In the genomic region with DNA sequence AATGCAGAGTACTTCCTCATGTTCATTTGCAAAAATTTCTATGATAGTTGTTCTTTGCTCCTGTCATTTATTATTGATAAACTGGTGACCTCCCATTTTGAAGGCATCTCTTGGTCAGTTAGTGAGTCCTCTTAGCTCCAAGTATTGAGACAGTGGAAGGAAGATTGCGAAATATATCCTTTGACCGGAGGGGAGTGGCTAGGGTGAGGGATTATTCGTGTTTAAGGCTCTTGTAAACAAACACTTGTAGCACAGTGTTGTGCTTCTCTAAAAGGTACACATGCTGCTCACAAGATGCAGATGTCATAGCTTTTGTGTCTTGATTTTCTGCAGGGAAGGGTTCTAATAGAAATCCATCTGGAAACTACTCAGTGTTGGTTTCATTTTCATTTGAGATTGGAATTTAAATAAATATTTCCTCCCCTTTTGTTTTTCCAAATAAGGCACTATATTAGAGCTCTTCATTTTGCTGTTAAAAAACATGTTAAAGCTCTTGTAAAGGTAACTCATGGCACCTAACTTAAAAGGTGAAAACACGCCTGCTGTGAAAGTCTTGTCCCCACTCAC, we compare ENCODE assay signal across 8 cellular contexts. TPM values are rescaled to one million over a fixed set of nuclear protein-coding genes. Genes with fewer than 3 reads are reported as not detected.
DNase-seq lines count a peak whose midpoint lies in the region; ATAC-seq, FAIRE-seq and TF ChIP-seq lines count a peak whose summit lies in the region.

No MANE protein-coding gene starts in this region.

- peak; percentile 87 for FAIRE-seq in astrocyte (lab: Jason Lieb, UNC)
- FAIRE-seq in kidney (lab: Jason Lieb, UNC) = no peak

- no peak overlapping the region for H3K4me3 ChIP-seq in astrocyte (ENCODE audit: insufficient read depth, low read depth, low read length)
- H3K4me3 ChIP-seq in kidney (ENCODE audit: low read length in 2 of 2) = peak overlapping the region; percentile 37 to 61
- peak overlapping the region in 3 of 4 donors; percentile 25 to 41 (median 39) for H3K4me3 ChIP-seq in upper lobe of left lung

- H3K4me3 Mint-ChIP-seq in activated CD8-positive, alpha-beta memory T cell treated with anti-CD3 and anti-CD28 coated beads, Interleukin-2, amount 10 ng/mL, durations not matched to agents 7 days and 5 days = no peak overlapping the region
- H3K4me3 Mint-ChIP-seq in astrocyte (ENCODE audit: unreplicated experiment) = no peak overlapping the region

- no peaks in the 10 kb centered on the region for H3K9me3 Mint-ChIP-seq in activated CD8-positive, alpha-beta memory T cell treated with anti-CD3 and anti-CD28 coated beads, Interleukin-2, amount 10 ng/mL, durations not matched to agents 7 days and 5 days (ENCODE audit: low read depth)
- no peaks in the 10 kb centered on the region for H3K9me3 Mint-ChIP-seq in astrocyte (ENCODE audit: unreplicated experiment)

- 16 to 30% methylated on average over 4 of the region's 4 CpGs for WGBS in upper lobe of left lung, 2 donors

- peaks cover 16% of the 10 kb centered on the region for H3K4me1 Mint-ChIP-seq in activated CD8-positive, alpha-beta memory T cell treated with anti-CD3 and anti-CD28 coated beads, Interleukin-2, amount 10 ng/mL, durations not matched to agents 7 days and 5 days
- peaks cover 5% of the 10 kb centered on the region for H3K4me1 Mint-ChIP-seq in astrocyte (ENCODE audit: low read depth, unreplicated experiment)

- H3K79me2 ChIP-seq in astrocyte (ENCODE audit: insufficient read depth, low read length) = peaks cover 20% of the 10 kb centered on the region

- TF ChIP-seq EP300 in upper lobe of left lung (IDR thresholded peaks at IDR 0.05) = no peak

- peaks cover 8% of the 10 kb centered on the region for H3K36me3 Mint-ChIP-seq in activated CD8-positive, alpha-beta memory T cell treated with anti-CD3 and anti-CD28 coated beads, Interleukin-2, amount 10 ng/mL, durations not matched to agents 7 days and 5 days
- H3K36me3 Mint-ChIP-seq in astrocyte (ENCODE audit: low read depth, unreplicated experiment) = no peaks in the 10 kb centered on the region

- H3K27ac Mint-ChIP-seq in activated CD8-positive, alpha-beta memory T cell treated with anti-CD3 and anti-CD28 coated beads, Interleukin-2, amount 10 ng/mL, durations not matched to agents 7 days and 5 days = peak overlapping the region; percentile 52
- H3K27ac Mint-ChIP-seq in astrocyte (ENCODE audit: unreplicated experiment) = no peak overlapping the region

- DNase-seq in activated CD8-positive, alpha-beta memory T cell treated with anti-CD3 and anti-CD28 coated beads, Interleukin-2, amount 10 ng/mL, durations not matched to agents 7 days and 5 days = no peak
- no peak for DNase-seq in activated CD8-positive, alpha-beta memory T cell treated with anti-CD3 and anti-CD28 coated beads for 24 hours
- DNase-seq in astrocyte (ENCODE audit: low read depth) (peak; percentile 19), kidney (no peak), upper lobe of left lung (no peak), Ammon's horn (ENCODE audit: low spot score) (no peak), retina (no peak)

- no peak for TF ChIP-seq POLR2A in upper lobe of left lung (IDR thresholded peaks at IDR 0.05)

- no peaks in the 10 kb centered on the region for H3K4me1 ChIP-seq in astrocyte (ENCODE audit: insufficient read depth, low read length)
- peaks cover 0 to 11% of the 10 kb centered on the region in 2 donors for H3K4me1 ChIP-seq in kidney (ENCODE audit: control insufficient read depth in 1 of 2, insufficient read depth in 1 of 2, low read depth in 1 of 2, low read length in 2 of 2)
- peaks cover 0 to 17% (median 6%) of the 10 kb centered on the region in 4 donors for H3K4me1 ChIP-seq in upper lobe of left lung

- H3K36me3 ChIP-seq in astrocyte (ENCODE audit: insufficient read depth, low read length) = no peaks in the 10 kb centered on the region
- H3K36me3 ChIP-seq in kidney (ENCODE audit: control insufficient read depth in 1 of 2, insufficient read depth in 2 of 2, low read length in 2 of 2) = no peaks in the 10 kb centered on the region
- H3K36me3 ChIP-seq in upper lobe of left lung = peaks cover 0 to 2% (median 0%) of the 10 kb centered on the region in 4 donors

- TF ChIP-seq CTCF in astrocyte (IDR thresholded peaks at IDR 0.05; ENCODE audit: insufficient read depth, low read depth, low read length) (no peak), kidney (IDR thresholded peaks at IDR 0.05; ENCODE audit: borderline replicate concordance, extremely low read depth, insufficient read depth) (no peak), upper lobe of left lung (IDR thresholded peaks at IDR 0.05) (no peak)

- H3K9me3 ChIP-seq in astrocyte (ENCODE audit: insufficient read depth, low read depth, low read length) (no peaks in the 10 kb centered on the region), kidney (ENCODE audit: control insufficient read depth in 1 of 2, low read length in 2 of 2) (no peaks in the 10 kb centered on the region), upper lobe of left lung (no peaks in the 10 kb centered on the region)

- H2AFZ ChIP-seq in astrocyte (ENCODE audit: low read depth, low read length) = no peak overlapping the region

- no peak for ATAC-seq in activated CD8-positive, alpha-beta memory T cell treated with anti-CD3 and anti-CD28 coated beads, Interleukin-2, amount 10 ng/mL, durations not matched to agents 7 days and 5 days
- ATAC-seq in upper lobe of left lung (ENCODE audit: low FRiP score in 2 of 2) (peak; percentile 62 to 85), GM21576 (IDR thresholded peaks at IDR 0.05; ENCODE audit: unreplicated experiment) (no peak)

- no peaks in the 10 kb centered on the region for H4K20me1 ChIP-seq in astrocyte (ENCODE audit: insufficient read depth, low read length)

- H3K9ac ChIP-seq in astrocyte (ENCODE audit: low read length) (no peak overlapping the region), kidney (ENCODE audit: low read length in 2 of 2) (no peak overlapping the region)

- intact Hi-C loops in kidney (cut with DNase I) = no loop called here

- H3K27ac ChIP-seq in astrocyte (ENCODE audit: low read depth, low read length) (no peak overlapping the region), kidney (ENCODE audit: low read depth in 2 of 2, low read length in 2 of 2) (peak overlapping the region; percentile 7 to 53), upper lobe of left lung (peak overlapping the region in 3 of 4 donors; percentile 56 to 76 (median 69))

- CTCF ChIA-PET in activated CD8-positive, alpha-beta memory T cell treated with anti-CD3 and anti-CD28 coated beads, Interleukin-2, amount 10 ng/mL, durations not matched to agents 7 days and 5 days (lab: Charles Lee) = interaction anchor here (0.6 kb wide), 1 partner anchor 18 kb away, joined by 3 read pairs; no protein-coding TSS in a partner anchor

- no peaks in the 10 kb centered on the region for H3K27me3 ChIP-seq in astrocyte (ENCODE audit: insufficient read depth, low read length)
- no peaks in the 10 kb centered on the region for H3K27me3 ChIP-seq in upper lobe of left lung

- no peaks in the 10 kb centered on the region for H3K27me3 Mint-ChIP-seq in activated CD8-positive, alpha-beta memory T cell treated with anti-CD3 and anti-CD28 coated beads, Interleukin-2, amount 10 ng/mL, durations not matched to agents 7 days and 5 days
- no peaks in the 10 kb centered on the region for H3K27me3 Mint-ChIP-seq in astrocyte (ENCODE audit: low read depth, unreplicated experiment)

- H3K4me2 ChIP-seq in astrocyte (ENCODE audit: low read length) = peak overlapping the region; percentile 65

RNA-seq across cellular contexts. Expression of a gene that starts 21.8 kb away (rescaled TPM):
- 10 to 100 TPM; 10.2 to 13.2 TPM for total RNA-seq in activated CD8-positive, alpha-beta memory T cell treated with anti-CD3 and anti-CD28 coated beads, Interleukin-2, amount 10 ng/mL, durations not matched to agents 7 days and 5 days
- 8.1 and 9.8 TPM in 2 replicates for total RNA-seq in astrocyte
- 12.3 TPM for total RNA-seq in kidney
- 5.9 TPM for polyA plus RNA-seq in kidney (ENCODE audit: insufficient read depth, low read depth, low replicate concordance)
- 10 to 100 TPM in 4 of 6 donors, 1 to 10 TPM in 2; 8.1 to 23.5 (median 12.6) TPM for total RNA-seq in upper lobe of left lung

Comparison
In these comparisons a context has a peak if more than half of its experiments do, and no peak if none do; other contexts are left out.
1. ATAC-seq: peak in upper lobe of left lung (2 of 2); none in activated CD8-positive, alpha-beta memory T cell treated with anti-CD3 and anti-CD28 coated beads, Interleukin-2, amount 10 ng/mL, durations not matched to agents 7 days and 5 days (single experiment) and GM21576 (single experiment).